In genomic region chr2:37832590-37833197, GRCh38 we compare ENCODE assay signal across 8 cellular contexts.
DNase-seq lines count a peak whose midpoint lies in the region; ATAC-seq and TF ChIP-seq lines count a peak whose summit lies in the region.

No MANE protein-coding gene starts in this region.

- peaks cover 14% of the 10 kb centered on the region for H3K4me1 Mint-ChIP-seq in activated T-helper 1 cell treated with anti-CD3 and anti-CD28 coated beads, Interleukin-12 subunit alpha, Interleukin-12 subunit beta, Interleukin-2, Interleukin-4 antibody, amounts not matched to agents 30 ng/mL and 10 ng/mL and 1 ng/mL, durations not matched to agents 14 hours and 24 hours and 36 hours (ENCODE audit: low read depth)

- no peaks in the 10 kb centered on the region for H3K9me3 Mint-ChIP-seq in activated T-helper 1 cell treated with anti-CD3 and anti-CD28 coated beads, Interleukin-12 subunit alpha, Interleukin-12 subunit beta, Interleukin-2, Interleukin-4 antibody, amounts not matched to agents 30 ng/mL and 10 ng/mL and 1 ng/mL, durations not matched to agents 14 hours and 24 hours and 36 hours

- CTCF ChIA-PET in BJ (lab: Yijun Ruan, JAX) = interaction anchor here (0.6 to 8.9 kb wide), 39 partner anchors 8 to 442 kb away, joined by 3 to 149 read pairs (median 4); no protein-coding TSS in a partner anchor

- H3K27me3 ChIP-seq in BJ (ENCODE audit: control insufficient read depth, insufficient read depth, low read length) = no peaks in the 10 kb centered on the region
- H3K27me3 ChIP-seq in MM.1S (replicated peaks; ENCODE audit: insufficient read depth, low read length) = no peaks in the 10 kb centered on the region
- H3K27me3 ChIP-seq in RWPE2 (ENCODE audit: insufficient read depth, poor library complexity, severe bottlenecking) = no peaks in the 10 kb centered on the region
- H3K27me3 ChIP-seq in suprapubic skin = no peaks in the 10 kb centered on the region

- TF ChIP-seq CTCF in BJ (IDR thresholded peaks at IDR 0.05; ENCODE audit: insufficient read depth, low read depth, low read length) = peak; percentile 74
- TF ChIP-seq CTCF in MM.1S (IDR thresholded peaks at IDR 0.05; ENCODE audit: low read length) = peak; percentile 80
- peak; percentile 89 for TF ChIP-seq CTCF in RWPE2 (IDR thresholded peaks at IDR 0.05; ENCODE audit: poor library complexity, severe bottlenecking)
- peak; percentile 76 for TF ChIP-seq CTCF in foreskin fibroblast (IDR thresholded peaks at IDR 0.05; ENCODE audit: low read depth, low read length)
- TF ChIP-seq CTCF in omental fat pad (IDR thresholded peaks at IDR 0.05) = peak in 1 of 3 donors; percentile 53
- peak; percentile 59 to 76 for TF ChIP-seq CTCF in suprapubic skin (IDR thresholded peaks at IDR 0.05)

- H3K9me3 ChIP-seq in MM.1S (replicated peaks; ENCODE audit: insufficient read depth, low read length) = no peaks in the 10 kb centered on the region
- no peaks in the 10 kb centered on the region for H3K9me3 ChIP-seq in RWPE2 (ENCODE audit: severe bottlenecking)
- no peaks in the 10 kb centered on the region for H3K9me3 ChIP-seq in suprapubic skin

- H3F3A ChIP-seq in MM.1S (ENCODE audit: insufficient read depth, low read length) = no peaks in the 10 kb centered on the region

- no peak overlapping the region for H3K27ac Mint-ChIP-seq in activated T-helper 1 cell treated with anti-CD3 and anti-CD28 coated beads, Interleukin-12 subunit alpha, Interleukin-12 subunit beta, Interleukin-2, Interleukin-4 antibody, amounts not matched to agents 30 ng/mL and 10 ng/mL and 1 ng/mL, durations not matched to agents 14 hours and 24 hours and 36 hours

- DNase-seq in BJ (ENCODE audit: low read depth) = no peak
- peak; percentile 64 for DNase-seq in MM.1S
- DNase-seq in RWPE2 (ENCODE audit: low spot score) = no peak
- peak; percentile 60 for DNase-seq in activated T-helper 1 cell treated with anti-CD3 and anti-CD28 coated beads, Interleukin-12 subunit alpha, Interleukin-12 subunit beta, Interleukin-2, Interleukin-4 antibody, amounts not matched to agents 30 ng/mL and 10 ng/mL and 1 ng/mL, durations not matched to agents 14 hours and 24 hours and 36 hours (ENCODE audit: low spot score)
- DNase-seq in foreskin fibroblast = peak; percentile 78 to 94
- peak; percentile 98 for DNase-seq in omental fat pad (ENCODE audit: low spot score)
- DNase-seq in suprapubic skin (ENCODE audit: low spot score in 2 of 2) = peak; percentile 92

- H3K36me3 ChIP-seq in BJ (ENCODE audit: control insufficient read depth, insufficient read depth, low read length) (no peaks in the 10 kb centered on the region), MM.1S (replicated peaks; ENCODE audit: insufficient read depth, low read length) (no peaks in the 10 kb centered on the region), RWPE2 (ENCODE audit: low read depth) (no peaks in the 10 kb centered on the region), suprapubic skin (no peaks in the 10 kb centered on the region)

- no peaks in the 10 kb centered on the region for H3K36me3 Mint-ChIP-seq in activated T-helper 1 cell treated with anti-CD3 and anti-CD28 coated beads, Interleukin-12 subunit alpha, Interleukin-12 subunit beta, Interleukin-2, Interleukin-4 antibody, amounts not matched to agents 30 ng/mL and 10 ng/mL and 1 ng/mL, durations not matched to agents 14 hours and 24 hours and 36 hours (ENCODE audit: low read depth)

- no peaks in the 10 kb centered on the region for H4K20me1 ChIP-seq in MM.1S (ENCODE audit: insufficient read depth, low read length)

- H3K79me2 ChIP-seq in MM.1S (ENCODE audit: low read length) = no peaks in the 10 kb centered on the region

- TF ChIP-seq POLR2A in suprapubic skin (IDR thresholded peaks at IDR 0.05) = no peak

- H2AFZ ChIP-seq in MM.1S (ENCODE audit: low read length) = no peak overlapping the region

- H3K27me3 Mint-ChIP-seq in activated T-helper 1 cell treated with anti-CD3 and anti-CD28 coated beads, Interleukin-12 subunit alpha, Interleukin-12 subunit beta, Interleukin-2, Interleukin-4 antibody, amounts not matched to agents 30 ng/mL and 10 ng/mL and 1 ng/mL, durations not matched to agents 14 hours and 24 hours and 36 hours (ENCODE audit: insufficient read depth) = no peaks in the 10 kb centered on the region

- H3K4me3 ChIP-seq in BJ (ENCODE audit: low read depth, low read length) (no peak overlapping the region), MM.1S (ENCODE audit: low read length) (no peak overlapping the region), RWPE2 (ENCODE audit: severe bottlenecking) (no peak overlapping the region), foreskin fibroblast (ENCODE audit: low read depth in 1 of 2, low read length in 2 of 2) (no peak overlapping the region), suprapubic skin (no peak overlapping the region)

- H3K4me2 ChIP-seq in MM.1S (ENCODE audit: low read depth, low read length) = no peak overlapping the region

- TF ChIP-seq EP300 in suprapubic skin (IDR thresholded peaks at IDR 0.05) = no peak

- H3K4me1 ChIP-seq in MM.1S (ENCODE audit: low read length) (no peaks in the 10 kb centered on the region), RWPE2 (ENCODE audit: insufficient read depth, poor library complexity, severe bottlenecking) (peaks cover 10% of the 10 kb centered on the region), suprapubic skin (peaks cover 8% of the 10 kb centered on the region)

- H3K9ac ChIP-seq in MM.1S (ENCODE audit: low read length) = no peak overlapping the region

- POLR2A ChIA-PET in BJ (lab: Charles Lee) = no interaction called here

- H3K9me2 ChIP-seq in MM.1S (replicated peaks; ENCODE audit: insufficient read depth, low read length) = no peaks in the 10 kb centered on the region

- ATAC-seq in GM19463 (IDR thresholded peaks at IDR 0.05; ENCODE audit: unreplicated experiment) = peak; percentile 61
- ATAC-seq in RWPE2 (ENCODE audit: low read depth) = peak; percentile 89
- no peak for ATAC-seq in omental fat pad (ENCODE audit: low FRiP score)

- 46% methylated on average over 3 of the region's 3 CpGs for WGBS in suprapubic skin

- no peak overlapping the region for H3K4me3 Mint-ChIP-seq in activated T-helper 1 cell treated with anti-CD3 and anti-CD28 coated beads, Interleukin-12 subunit alpha, Interleukin-12 subunit beta, Interleukin-2, Interleukin-4 antibody, amounts not matched to agents 30 ng/mL and 10 ng/mL and 1 ng/mL, durations not matched to agents 14 hours and 24 hours and 36 hours

- H3K27ac ChIP-seq in MM.1S (ENCODE audit: low read length) (no peak overlapping the region), RWPE2 (ENCODE audit: poor library complexity, severe bottlenecking) (no peak overlapping the region), suprapubic skin (no peak overlapping the region)

- intact Hi-C loops in activated T-helper 1 cell treated with anti-CD3 and anti-CD28 coated beads, Interleukin-12 subunit alpha, Interleukin-12 subunit beta, Interleukin-2, Interleukin-4 antibody, amounts not matched to agents 30 ng/mL and 10 ng/mL and 1 ng/mL, durations not matched to agents 14 hours and 24 hours and 36 hours (cut with micrococcal nuclease) = loop anchor here (1.0 to 5.0 kb wide), 8 partner anchors 40 to 664 kb away; no protein-coding TSS in a partner anchor

Comparison
In these comparisons a context has a peak if more than half of its experiments do, and no peak if none do; other contexts are left out.
1. DNase-seq: peak in MM.1S (single experiment), activated T-helper 1 cell treated with anti-CD3 and anti-CD28 coated beads, Interleukin-12 subunit alpha, Interleukin-12 subunit beta, Interleukin-2, Interleukin-4 antibody, amounts not matched to agents 30 ng/mL and 10 ng/mL and 1 ng/mL, durations not matched to agents 14 hours and 24 hours and 36 hours (single experiment), foreskin fibroblast (2 of 2), omental fat pad (single experiment) and suprapubic skin (2 of 2); none in BJ (single experiment) and RWPE2 (single experiment).